Comparison of ENCODE assay signal across 24 cellular contexts in genomic region chr10:36469585-36469984, GRCh38.
DNase-seq lines count a peak whose midpoint lies in the region; ATAC-seq and TF ChIP-seq lines count a peak whose summit lies in the region.
"Had no signal": no experiment of that assay in that cellular context is flagged by ENCODE, and none has a peak within 500 bp of the region (broad histone marks: within the 10 kb centered on the region; RNA-seq: fewer than 3 reads in every experiment).

No MANE protein-coding gene starts in this region.

- no peak for TF ChIP-seq CTCF in smooth muscle cell (IDR thresholded peaks at IDR 0.05; ENCODE audit: borderline replicate concordance, insufficient read depth, poor library complexity, severe bottlenecking)

- H3K9ac ChIP-seq in adipocyte (ENCODE audit: low read length), result no peak overlapping the region
- H3K9ac ChIP-seq in smooth muscle cell (ENCODE audit: low read depth), result no peak overlapping the region

- H2AFZ ChIP-seq in ACC112 (ENCODE audit: low read length, unreplicated experiment) (peak overlapping the region; percentile 63), smooth muscle cell (ENCODE audit: low read depth) (no peak overlapping the region)
- H2AFZ ChIP-seq: hepatocyte had no signal

- H3K4me2 ChIP-seq in smooth muscle cell, result no peak overlapping the region
- H3K4me2 ChIP-seq: hepatocyte had no signal

- H3K4me3 ChIP-seq in ACC112 (ENCODE audit: low read depth, low read length) (no peak overlapping the region), adipocyte (ENCODE audit: low read length) (no peak overlapping the region), smooth muscle cell (no peak overlapping the region)
- H3K4me3 ChIP-seq: hepatocyte had no signal

- H3K27me3 ChIP-seq in ACC112 (ENCODE audit: insufficient read depth, low read length) (no peaks in the 10 kb centered on the region), adipocyte (replicated peaks; ENCODE audit: control insufficient read depth, insufficient read depth, low read length) (no peaks in the 10 kb centered on the region), smooth muscle cell (ENCODE audit: low read depth) (no peaks in the 10 kb centered on the region)
- H3K27me3 ChIP-seq: hepatocyte had no signal

- no peaks in the 10 kb centered on the region for H4K20me1 ChIP-seq in smooth muscle cell (ENCODE audit: low read depth)

- no peak for ATAC-seq in GM18861 (IDR thresholded peaks at IDR 0.05; ENCODE audit: unreplicated experiment)
- ATAC-seq in activated T-cell treated with anti-CD3 and anti-CD28 coated beads, Interleukin-2, amount 50 U/mL, for 4 hours, result no peak
- ATAC-seq: T-cell had no signal

- H3K4me1 ChIP-seq in ACC112 (ENCODE audit: control insufficient read depth, insufficient read depth, low read length, unreplicated experiment) (peaks cover 25% of the 10 kb centered on the region), adipocyte (ENCODE audit: control insufficient read depth, insufficient read depth, low read length) (peaks cover 11% of the 10 kb centered on the region), smooth muscle cell (ENCODE audit: low read depth) (no peaks in the 10 kb centered on the region)

- peaks cover 12% of the 10 kb centered on the region for H3K9me3 Mint-ChIP-seq in activated T-cell treated with anti-CD3 and anti-CD28 coated beads, Interleukin-2, amount 50 U/mL, for 4 hours
- H3K9me3 Mint-ChIP-seq: nephron progenitor cell had no signal

- WGBS in smooth muscle cell (ENCODE audit: low lambda C conversion rate), result 94% methylated on average over 2 of the region's 2 CpGs

- H3K27me3 Mint-ChIP-seq in activated T-cell treated with anti-CD3 and anti-CD28 coated beads, Interleukin-2, amount 50 U/mL, for 4 hours (ENCODE audit: low read depth), result no peaks in the 10 kb centered on the region
- H3K27me3 Mint-ChIP-seq: progenitor cell of endocrine pancreas, T-cell had no signal

- DNase-seq in HS-5 (ENCODE audit: low read depth) (peak; percentile 57), adipocyte (ENCODE audit: low read depth) (peak; percentile 32), glomerular visceral epithelial cell (ENCODE audit: extremely low spot score) (peak; percentile 47), DMS53 treated with DMSO at 0.1 percent for 48 hours (lab: John Stamatoyannopoulos, UW; ENCODE audit: unreplicated experiment) (no peak), smooth muscle cell (lab: John Stamatoyannopoulos, UW; ENCODE audit: unreplicated experiment) (no peak)
- DNase-seq in activated T-cell treated with anti-CD3 and anti-CD28 coated beads, Interleukin-2, amount 50 U/mL, for 4 hours, result no peak
- DNase-seq: activated CD8-positive, alpha-beta memory T cell treated with anti-CD3 and anti-CD28 coated beads, Interleukin-2, amount 50 U/mL, for 48 hours; activated gamma-delta T cell treated with Interleukin-2 at 50 U/mL for 16 hours; amniotic stem cell; cerebellar nuclear complex; DMS153; effector CD4-positive, alpha-beta T cell; KG1; kidney; NCI-H1048; NCI-H2029 treated with DMSO at 0.1 percent for 48 hours; nephron progenitor cell; stimulated activated CD4-positive, alpha-beta T cell treated with anti-CD3 and anti-CD28 coated beads, Interleukin-4, amount 100 ng/mL, for 4 hours; T-cell had no signal

- H3K4me1 Mint-ChIP-seq in activated T-cell treated with anti-CD3 and anti-CD28 coated beads, Interleukin-2, amount 50 U/mL, for 4 hours (ENCODE audit: low read depth), result no peaks in the 10 kb centered on the region
- H3K4me1 Mint-ChIP-seq: CD14-positive monocyte, nephron progenitor cell, T-cell had no signal

- no peaks in the 10 kb centered on the region for H3K79me2 ChIP-seq in ACC112 (ENCODE audit: control insufficient read depth, insufficient read depth, low read length, unreplicated experiment)
- H3K79me2 ChIP-seq in smooth muscle cell (ENCODE audit: low read depth), result no peaks in the 10 kb centered on the region
- H3K79me2 ChIP-seq: hepatocyte had no signal

- no peaks in the 10 kb centered on the region for H3K36me3 ChIP-seq in ACC112 (ENCODE audit: insufficient read depth, low read length)
- H3K36me3 ChIP-seq in adipocyte (ENCODE audit: control insufficient read depth, insufficient read depth, low read length, severe bottlenecking), result no peaks in the 10 kb centered on the region
- H3K36me3 ChIP-seq in smooth muscle cell (ENCODE audit: low read depth), result no peaks in the 10 kb centered on the region

- H3K9me3 ChIP-seq in adipocyte (ENCODE audit: control insufficient read depth, low read length) (no peaks in the 10 kb centered on the region), smooth muscle cell (replicated peaks; ENCODE audit: low read depth) (no peaks in the 10 kb centered on the region)

- no peak overlapping the region for H3K27ac ChIP-seq in ACC112 (ENCODE audit: low read depth, low read length)
- H3K27ac ChIP-seq in smooth muscle cell (ENCODE audit: low read depth), result no peak overlapping the region
- H3K27ac ChIP-seq: hepatocyte had no signal

- no peaks in the 10 kb centered on the region for H3F3A ChIP-seq in smooth muscle cell (ENCODE audit: low read depth)

- H3K36me3 Mint-ChIP-seq in activated T-cell treated with anti-CD3 and anti-CD28 coated beads, Interleukin-2, amount 50 U/mL, for 4 hours (ENCODE audit: insufficient read depth), result no peaks in the 10 kb centered on the region
- H3K36me3 Mint-ChIP-seq: CD14-positive monocyte, T-cell had no signal

- H3K4me3 Mint-ChIP-seq in activated T-cell treated with anti-CD3 and anti-CD28 coated beads, Interleukin-2, amount 50 U/mL, for 4 hours, result no peak overlapping the region
- H3K4me3 Mint-ChIP-seq: CD14-positive monocyte, nephron progenitor cell, T-cell had no signal

Comparison
In these comparisons a context has a peak if more than half of its experiments do, and no peak if none do; other contexts are left out.
1. DNase-seq: peak in HS-5 (single experiment), adipocyte (single experiment) and glomerular visceral epithelial cell (single experiment); none in activated T-cell treated with anti-CD3 and anti-CD28 coated beads, Interleukin-2, amount 50 U/mL, for 4 hours (single experiment), DMS53 treated with DMSO at 0.1 percent for 48 hours (single experiment) and smooth muscle cell (single experiment).